In genomic region chr18:54330768-54331548, GRCh38 we compare ENCODE assay signal across 19 cellular contexts. TPM values are rescaled to one million over a fixed set of nuclear protein-coding genes. Genes with fewer than 3 reads are reported as not detected.
DNase-seq lines count a peak whose midpoint lies in the region; TF ChIP-seq lines count a peak whose summit lies in the region.
"Had no signal": no experiment of that assay in that cellular context is flagged by ENCODE, and none has a peak within 500 bp of the region (broad histone marks: within the 10 kb centered on the region; RNA-seq: fewer than 3 reads in every experiment).

No MANE protein-coding gene starts in this region.

- H3F3A ChIP-seq in SU-DHL-6 (ENCODE audit: insufficient read depth) (no peaks in the 10 kb centered on the region), neural progenitor cell (ENCODE audit: low read depth) (no peaks in the 10 kb centered on the region)

- H3K79me2 ChIP-seq in SU-DHL-6 (ENCODE audit: insufficient read depth, low read length) (no peaks in the 10 kb centered on the region), neural progenitor cell (ENCODE audit: low read depth) (no peaks in the 10 kb centered on the region)

- H3K9me3 ChIP-seq in SU-DHL-6 (ENCODE audit: insufficient read depth, low read length), result no peaks in the 10 kb centered on the region
- no peaks in the 10 kb centered on the region for H3K9me3 ChIP-seq in neural progenitor cell (ENCODE audit: low read depth)

- H2AFZ ChIP-seq in SU-DHL-6 (ENCODE audit: low read depth, low read length, severe bottlenecking) (no peak overlapping the region), neural progenitor cell (replicated peaks) (peak overlapping the region; percentile 20)

- peak; percentile 14 for DNase-seq in ELR (ENCODE audit: low read depth)
- DNase-seq in Kasumi-1 (lab: John Stamatoyannopoulos, UW), result peak; percentile 16 to 19
- DNase-seq in neural progenitor cell (ENCODE audit: low spot score), result no peak
- DNase-seq in activated CD8-positive, alpha-beta memory T cell treated with anti-CD3 and anti-CD28 coated beads, Interleukin-2, amount 50 U/mL, for 4 hours, result no peak
- DNase-seq in Ammon's horn (ENCODE audit: low spot score), result no peak
- DNase-seq in activated T-helper 1 cell treated with anti-CD3 and anti-CD28 coated beads, Interleukin-12 subunit alpha, Interleukin-12 subunit beta, Interleukin-2, Interleukin-4 antibody, amounts not matched to agents 30 ng/mL and 10 ng/mL and 1 ng/mL, durations not matched to agents 14 hours and 24 hours and 36 hours (ENCODE audit: low spot score), result no peak
- DNase-seq in NCI-H748 treated with DMSO at 0.1 percent for 48 hours (lab: John Stamatoyannopoulos, UW), result no peak
- DNase-seq: activated CD4-positive, alpha-beta memory T cell treated with anti-CD3 and anti-CD28 coated beads, Interleukin-2, amount 10 ng/mL, durations not matched to agents 7 days and 5 days; aorta; COR-L47; H9; NCI-H1436 treated with DMSO at 0.1 percent for 48 hours; NCI-H510A; stimulated activated CD4-positive, alpha-beta T cell treated with anti-CD3 and anti-CD28 coated beads, Interleukin-2, amount 100 ng/mL, for 48 hours had no signal

- no peaks in the 10 kb centered on the region for H4K20me1 ChIP-seq in SU-DHL-6 (ENCODE audit: low read depth, low read length)
- H4K20me1 ChIP-seq in neural progenitor cell (ENCODE audit: low read depth), result no peaks in the 10 kb centered on the region

- H3K4me2 ChIP-seq in SU-DHL-6 (ENCODE audit: low read depth, low read length, poor library complexity, severe bottlenecking) (no peak overlapping the region), neural progenitor cell (no peak overlapping the region)

- TF ChIP-seq CTCF in SU-DHL-6 (IDR thresholded peaks at IDR 0.05; ENCODE audit: insufficient read depth, low read length, poor library complexity, severe bottlenecking) (peak; percentile 51), neural progenitor cell (IDR thresholded peaks at IDR 0.05) (no peak)

- H3K27me3 ChIP-seq in SU-DHL-6 (ENCODE audit: low read length) (no peaks in the 10 kb centered on the region), neural progenitor cell (no peaks in the 10 kb centered on the region)

- no peaks in the 10 kb centered on the region for H3K9me2 ChIP-seq in SU-DHL-6 (replicated peaks; ENCODE audit: insufficient read depth, low read length)

- H3K27ac Mint-ChIP-seq in neural progenitor cell, result no peak overlapping the region
- H3K27ac Mint-ChIP-seq in activated T-helper 1 cell treated with anti-CD3 and anti-CD28 coated beads, Interleukin-12 subunit alpha, Interleukin-12 subunit beta, Interleukin-2, Interleukin-4 antibody, amounts not matched to agents 30 ng/mL and 10 ng/mL and 1 ng/mL, durations not matched to agents 14 hours and 24 hours and 36 hours, result no peak overlapping the region
- H3K27ac Mint-ChIP-seq: activated CD4-positive, alpha-beta memory T cell treated with anti-CD3 and anti-CD28 coated beads, Interleukin-2, amount 10 ng/mL, durations not matched to agents 7 days and 5 days; activated T-helper 17 cell treated with anti-CD3 and anti-CD28 coated beads, Interleukin-2, amount 50 U/mL, for 72 hours; H9; type B pancreatic cell had no signal

- H3K4me3 ChIP-seq in SU-DHL-6 (ENCODE audit: insufficient read depth, low read length, poor library complexity, severe bottlenecking), result no peak overlapping the region
- H3K4me3 ChIP-seq in neural progenitor cell, result no peak overlapping the region

- H3K9me3 Mint-ChIP-seq in neural progenitor cell, result no peaks in the 10 kb centered on the region
- no peaks in the 10 kb centered on the region for H3K9me3 Mint-ChIP-seq in activated T-helper 1 cell treated with anti-CD3 and anti-CD28 coated beads, Interleukin-12 subunit alpha, Interleukin-12 subunit beta, Interleukin-2, Interleukin-4 antibody, amounts not matched to agents 30 ng/mL and 10 ng/mL and 1 ng/mL, durations not matched to agents 14 hours and 24 hours and 36 hours
- H3K9me3 Mint-ChIP-seq: activated CD4-positive, alpha-beta memory T cell treated with anti-CD3 and anti-CD28 coated beads, Interleukin-2, amount 10 ng/mL, durations not matched to agents 7 days and 5 days; activated T-helper 17 cell treated with anti-CD3 and anti-CD28 coated beads, Interleukin-2, amount 50 U/mL, for 72 hours; type B pancreatic cell had no signal

- H3K4me3 Mint-ChIP-seq in neural progenitor cell, result no peak overlapping the region
- no peak overlapping the region for H3K4me3 Mint-ChIP-seq in activated T-helper 1 cell treated with anti-CD3 and anti-CD28 coated beads, Interleukin-12 subunit alpha, Interleukin-12 subunit beta, Interleukin-2, Interleukin-4 antibody, amounts not matched to agents 30 ng/mL and 10 ng/mL and 1 ng/mL, durations not matched to agents 14 hours and 24 hours and 36 hours
- H3K4me3 Mint-ChIP-seq: activated CD4-positive, alpha-beta memory T cell treated with anti-CD3 and anti-CD28 coated beads, Interleukin-2, amount 10 ng/mL, durations not matched to agents 7 days and 5 days; activated T-helper 17 cell treated with anti-CD3 and anti-CD28 coated beads, Interleukin-2, amount 50 U/mL, for 72 hours; H9; neural crest cell; type B pancreatic cell had no signal

- intact Hi-C loops in activated T-helper 1 cell treated with anti-CD3 and anti-CD28 coated beads, Interleukin-12 subunit alpha, Interleukin-12 subunit beta, Interleukin-2, Interleukin-4 antibody, amounts not matched to agents 30 ng/mL and 10 ng/mL and 1 ng/mL, durations not matched to agents 14 hours and 24 hours and 36 hours (cut with micrococcal nuclease), result loop anchor here (1.0 kb wide), 1 partner anchor 108 kb away; no protein-coding TSS in a partner anchor

- H3K27ac ChIP-seq in SU-DHL-6 (ENCODE audit: low read depth, low read length), result no peak overlapping the region
- no peak overlapping the region for H3K27ac ChIP-seq in neural progenitor cell

- H3K36me3 ChIP-seq in SU-DHL-6 (ENCODE audit: low read length) (no peaks in the 10 kb centered on the region), neural progenitor cell (no peaks in the 10 kb centered on the region)

- H3K4me1 Mint-ChIP-seq in neural progenitor cell, result no peaks in the 10 kb centered on the region
- H3K4me1 Mint-ChIP-seq in activated T-helper 1 cell treated with anti-CD3 and anti-CD28 coated beads, Interleukin-12 subunit alpha, Interleukin-12 subunit beta, Interleukin-2, Interleukin-4 antibody, amounts not matched to agents 30 ng/mL and 10 ng/mL and 1 ng/mL, durations not matched to agents 14 hours and 24 hours and 36 hours (ENCODE audit: low read depth), result no peaks in the 10 kb centered on the region
- H3K4me1 Mint-ChIP-seq: activated CD4-positive, alpha-beta memory T cell treated with anti-CD3 and anti-CD28 coated beads, Interleukin-2, amount 10 ng/mL, durations not matched to agents 7 days and 5 days; activated T-helper 17 cell treated with anti-CD3 and anti-CD28 coated beads, Interleukin-2, amount 50 U/mL, for 72 hours; H9; neural crest cell had no signal

- H3K27me3 Mint-ChIP-seq in neural progenitor cell (ENCODE audit: insufficient read depth, low read depth), result peaks cover 3% of the 10 kb centered on the region
- peaks cover 6% of the 10 kb centered on the region for H3K27me3 Mint-ChIP-seq in activated T-helper 1 cell treated with anti-CD3 and anti-CD28 coated beads, Interleukin-12 subunit alpha, Interleukin-12 subunit beta, Interleukin-2, Interleukin-4 antibody, amounts not matched to agents 30 ng/mL and 10 ng/mL and 1 ng/mL, durations not matched to agents 14 hours and 24 hours and 36 hours (ENCODE audit: insufficient read depth)
- H3K27me3 Mint-ChIP-seq: activated T-helper 17 cell treated with anti-CD3 and anti-CD28 coated beads, Interleukin-2, amount 50 U/mL, for 72 hours; type B pancreatic cell had no signal

- H3K9ac ChIP-seq in SU-DHL-6 (ENCODE audit: low read length) (no peak overlapping the region), neural progenitor cell (no peak overlapping the region)

- no peaks in the 10 kb centered on the region for H3K4me1 ChIP-seq in neural progenitor cell

- H3K36me3 Mint-ChIP-seq in neural progenitor cell, result no peaks in the 10 kb centered on the region
- no peaks in the 10 kb centered on the region for H3K36me3 Mint-ChIP-seq in activated T-helper 1 cell treated with anti-CD3 and anti-CD28 coated beads, Interleukin-12 subunit alpha, Interleukin-12 subunit beta, Interleukin-2, Interleukin-4 antibody, amounts not matched to agents 30 ng/mL and 10 ng/mL and 1 ng/mL, durations not matched to agents 14 hours and 24 hours and 36 hours (ENCODE audit: low read depth)
- H3K36me3 Mint-ChIP-seq: type B pancreatic cell had no signal

RNA-seq across cellular contexts. Expression of gene STARD6, which starts 26.7 kb away (rescaled TPM):
- not detected in 2 replicates for total RNA-seq in neural progenitor cell (ENCODE audit: low replicate concordance)
- 0.54 and 0.65 TPM in 2 replicates for total RNA-seq in activated T-helper 1 cell treated with anti-CD3 and anti-CD28 coated beads, Interleukin-12 subunit alpha, Interleukin-12 subunit beta, Interleukin-2, Interleukin-4 antibody, amounts not matched to agents 30 ng/mL and 10 ng/mL and 1 ng/mL, durations not matched to agents 14 hours and 24 hours and 36 hours
- total RNA-seq: activated CD4-positive, alpha-beta memory T cell treated with anti-CD3 and anti-CD28 coated beads, Interleukin-2, amount 10 ng/mL, durations not matched to agents 7 days and 5 days; aorta; H9; HepG2 had no signal

RNA-seq across cellular contexts. Expression of gene C18orf54, which starts 26.7 kb away (rescaled TPM):
- 21.5 and 40.1 TPM in 2 replicates for total RNA-seq in neural progenitor cell (ENCODE audit: low replicate concordance)
- 10.4 and 10.7 TPM in 2 replicates for total RNA-seq in activated T-helper 1 cell treated with anti-CD3 and anti-CD28 coated beads, Interleukin-12 subunit alpha, Interleukin-12 subunit beta, Interleukin-2, Interleukin-4 antibody, amounts not matched to agents 30 ng/mL and 10 ng/mL and 1 ng/mL, durations not matched to agents 14 hours and 24 hours and 36 hours

Comparison
In these comparisons a context has a peak if more than half of its experiments do, and no peak if none do; other contexts are left out.
1. DNase-seq: peak in ELR (single experiment) and Kasumi-1 (2 of 2); none in neural progenitor cell (single experiment), activated CD8-positive, alpha-beta memory T cell treated with anti-CD3 and anti-CD28 coated beads, Interleukin-2, amount 50 U/mL, for 4 hours (single experiment), Ammon's horn (single experiment), activated T-helper 1 cell treated with anti-CD3 and anti-CD28 coated beads, Interleukin-12 subunit alpha, Interleukin-12 subunit beta, Interleukin-2, Interleukin-4 antibody, amounts not matched to agents 30 ng/mL and 10 ng/mL and 1 ng/mL, durations not matched to agents 14 hours and 24 hours and 36 hours (single experiment) and NCI-H748 treated with DMSO at 0.1 percent for 48 hours (single experiment).